ENCODE assay signal across 30 cellular contexts in genomic region chr12:115541891-115542361, GRCh38.
DNase-seq lines count a peak whose midpoint lies in the region; ATAC-seq and TF ChIP-seq lines count a peak whose summit lies in the region.
"Had no signal": no experiment of that assay in that cellular context is flagged by ENCODE, and none has a peak within 500 bp of the region (broad histone marks: within the 10 kb centered on the region; RNA-seq: fewer than 3 reads in every experiment).

No MANE protein-coding gene starts in this region.

- H3K9me2 ChIP-seq in GM23248 (ENCODE audit: insufficient read depth) = no peaks in the 10 kb centered on the region

- H3K27me3 Mint-ChIP-seq in WTC11 (ENCODE audit: low read depth) = no peaks in the 10 kb centered on the region
- H3K27me3 Mint-ChIP-seq: stimulated activated memory B cell treated with anti-CD40 and anti-IgM and Interleukin-4, amounts not matched to agents 10 μg/mL and 1 μg/mL and 100 μg/mL, for 72 hours had no signal

- ATAC-seq in HG03457 (IDR thresholded peaks at IDR 0.05; ENCODE audit: unreplicated experiment) (no peak), GM21515 (IDR thresholded peaks at IDR 0.05; ENCODE audit: unreplicated experiment) (no peak), WTC11 (no peak)
- ATAC-seq: activated naive CD4-positive, alpha-beta T cell treated with anti-CD3 and anti-CD28 coated beads, Interleukin-2, amount 50 U/mL, for 72 hours; left cardiac atrium; stimulated activated memory B cell treated with anti-CD40 and anti-IgM and Interleukin-4, amounts not matched to agents 10 μg/mL and 1 μg/mL and 100 μg/mL, for 72 hours had no signal

- in situ Hi-C loops in GM23248 (cut with MboI) = no loop called here
- in situ Hi-C loops in SK-MEL-5 (cut with HindIII; ENCODE audit: low pct_unique_long_range_greater_than_20kb, low sequenced_read_pairs) = no loop called here

- H3K4me3 ChIP-seq in GM23248 = no peak overlapping the region
- H3K4me3 ChIP-seq: coronary artery, hepatocyte, upper lobe of left lung had no signal

- no peaks in the 10 kb centered on the region for H4K20me1 ChIP-seq in GM23248 (ENCODE audit: insufficient read depth)

- no peak overlapping the region for H3K27ac Mint-ChIP-seq in WTC11
- H3K27ac Mint-ChIP-seq: activated naive CD4-positive, alpha-beta T cell treated with anti-CD3 and anti-CD28 coated beads, Interleukin-2, amount 50 U/mL, for 72 hours; nephron; stimulated activated memory B cell treated with anti-CD40 and anti-IgM and Interleukin-4, amounts not matched to agents 10 μg/mL and 1 μg/mL and 100 μg/mL, for 72 hours had no signal

- no peak overlapping the region for H3K4me2 ChIP-seq in GM23248 (ENCODE audit: unreplicated experiment)
- H3K4me2 ChIP-seq: hepatocyte, KMS-11 had no signal

- WGBS in GM23248 (ENCODE audit: low coverage in 1 of 2, low lambda C conversion rate in 2 of 2, missing lambda C conversion rate in 2 of 2), 2 experiments = 29 to 37% methylated on average over 5 of the region's 5 CpGs

- TF ChIP-seq CTCF in WTC11 (IDR thresholded peaks at IDR 0.05) = no peak

- CTCF ChIA-PET in WTC11 (lab: Charles Lee) = no interaction called here

- peaks cover 9% of the 10 kb centered on the region; the same call in 1 of the 2 replicates for H3K36me3 Mint-ChIP-seq in WTC11
- H3K36me3 Mint-ChIP-seq: stimulated activated memory B cell treated with anti-CD40 and anti-IgM and Interleukin-4, amounts not matched to agents 10 μg/mL and 1 μg/mL and 100 μg/mL, for 72 hours had no signal

- H3K27ac ChIP-seq in GM23248 (no peak overlapping the region), epithelial cell of prostate (peak overlapping the region; percentile 75)
- H3K27ac ChIP-seq: C4-2B, coronary artery, hepatocyte, KMS-11, upper lobe of left lung, WERI-Rb-1 had no signal

- no peaks in the 10 kb centered on the region for H3K9me3 ChIP-seq in GM23248 (ENCODE audit: low read depth)
- H3K9me3 ChIP-seq: upper lobe of left lung had no signal

- H3K9ac ChIP-seq in GM23248 = no peak overlapping the region
- H3K9ac ChIP-seq: KMS-11 had no signal

- H2AFZ ChIP-seq in GM23248 = no peak overlapping the region
- H2AFZ ChIP-seq: hepatocyte had no signal

- peaks cover 61% of the 10 kb centered on the region for H3K9me3 Mint-ChIP-seq in WTC11

- H3K4me3 Mint-ChIP-seq in WTC11 = no peak overlapping the region
- H3K4me3 Mint-ChIP-seq: nephron; stimulated activated memory B cell treated with anti-CD40 and anti-IgM and Interleukin-4, amounts not matched to agents 10 μg/mL and 1 μg/mL and 100 μg/mL, for 72 hours had no signal

- no peaks in the 10 kb centered on the region for H3K36me3 ChIP-seq in GM23248 (ENCODE audit: low read depth)
- H3K36me3 ChIP-seq: upper lobe of left lung, WERI-Rb-1 had no signal

- H3K79me2 ChIP-seq in GM23248 (ENCODE audit: insufficient read depth) = no peaks in the 10 kb centered on the region
- H3K79me2 ChIP-seq: hepatocyte had no signal

- no peaks in the 10 kb centered on the region for H3F3A ChIP-seq in GM23248 (ENCODE audit: insufficient read depth)

- H3K27me3 ChIP-seq in GM23248 (replicated peaks; ENCODE audit: insufficient read depth) = peaks cover 15% of the 10 kb centered on the region; the same call in 1 of the 2 replicates
- H3K27me3 ChIP-seq: hepatocyte, upper lobe of left lung had no signal

- POLR2A ChIA-PET in WTC11 (lab: Charles Lee) = no interaction called here

- H3K4me1 Mint-ChIP-seq in WTC11 = peaks cover 14% of the 10 kb centered on the region
- H3K4me1 Mint-ChIP-seq: nephron; stimulated activated memory B cell treated with anti-CD40 and anti-IgM and Interleukin-4, amounts not matched to agents 10 μg/mL and 1 μg/mL and 100 μg/mL, for 72 hours had no signal

- peak; percentile 26 for DNase-seq in GM23248
- DNase-seq in SK-MEL-5 (ENCODE audit: low read depth, low spot score) = peak; percentile 60
- peak; percentile 40 for DNase-seq in epithelial cell of prostate (ENCODE audit: low read depth, low spot score)
- DNase-seq in stromal cell of bone marrow (ENCODE audit: low read depth) = peak; percentile 15
- no peak for DNase-seq in SKM-1 (lab: John Stamatoyannopoulos, UW; ENCODE audit: unreplicated experiment)
- no peak for DNase-seq in WTC11 (ENCODE audit: low spot score)
- DNase-seq: activated CD4-positive, alpha-beta T cell treated with anti-CD3 and anti-CD28 coated beads for 48 hours; DMS79 treated with DMSO at 0.1 percent for 48 hours; effector CD8-positive, alpha-beta T cell; foreskin fibroblast; left cardiac atrium; NCI-H1417 treated with DMSO at 0.1 percent for 48 hours; NCI-H2081; NCI-H526; NK-92 treated with Interleukin-12 subunit alpha and Interleukin-12 subunit beta, amount 100 ng/mL, for 24 hours; Right ventricle myocardium superior; substantia nigra; SW 1271; T-helper 9 cell; upper lobe of left lung; WERI-Rb-1 had no signal

- no peaks in the 10 kb centered on the region for H3K4me1 ChIP-seq in GM23248 (ENCODE audit: insufficient read depth)
- H3K4me1 ChIP-seq: upper lobe of left lung had no signal

TF ChIP-seq in WTC11, 78 proteins besides CTCF, POLR2A, EP300 and RAD21 (continues in another document):
- TF ChIP-seq HMGXB4 (CRISPR knock-in tag; IDR thresholded peaks at IDR 0.05) (no peak), NFYB (CRISPR knock-in tag; conservative IDR thresholded peaks at IDR 0.05; ENCODE audit: low read depth) (no peak), CREB1 (CRISPR knock-in tag; IDR thresholded peaks at IDR 0.05) (no peak), ZBTB21 (CRISPR knock-in tag; IDR thresholded peaks at IDR 0.05; ENCODE audit: borderline replicate concordance) (no peak), GABPB1 (CRISPR knock-in tag; IDR thresholded peaks at IDR 0.05) (no peak), USF1 (CRISPR knock-in tag; IDR thresholded peaks at IDR 0.05) (no peak), SOX15 (CRISPR knock-in tag; IDR thresholded peaks at IDR 0.05) (no peak), RORB (CRISPR knock-in tag; IDR thresholded peaks at IDR 0.05) (no peak), IRF2 (CRISPR knock-in tag; IDR thresholded peaks at IDR 0.05; ENCODE audit: borderline replicate concordance, low read depth) (no peak), ARID4B (CRISPR knock-in tag; IDR thresholded peaks at IDR 0.05; ENCODE audit: borderline replicate concordance) (no peak), ZMAT4 (CRISPR knock-in tag; IDR thresholded peaks at IDR 0.05) (no peak), CBFB (CRISPR knock-in tag; IDR thresholded peaks at IDR 0.05; ENCODE audit: low read depth) (no peak)

Comparison
In these comparisons a context has a peak if more than half of its experiments do, and no peak if none do; other contexts are left out.
1. DNase-seq: peak in GM23248 (single experiment), SK-MEL-5 (single experiment), epithelial cell of prostate (single experiment) and stromal cell of bone marrow (single experiment); none in SKM-1 (single experiment) and WTC11 (single experiment).